7 cellular contexts compared by ENCODE assay signal in the genomic region with DNA sequence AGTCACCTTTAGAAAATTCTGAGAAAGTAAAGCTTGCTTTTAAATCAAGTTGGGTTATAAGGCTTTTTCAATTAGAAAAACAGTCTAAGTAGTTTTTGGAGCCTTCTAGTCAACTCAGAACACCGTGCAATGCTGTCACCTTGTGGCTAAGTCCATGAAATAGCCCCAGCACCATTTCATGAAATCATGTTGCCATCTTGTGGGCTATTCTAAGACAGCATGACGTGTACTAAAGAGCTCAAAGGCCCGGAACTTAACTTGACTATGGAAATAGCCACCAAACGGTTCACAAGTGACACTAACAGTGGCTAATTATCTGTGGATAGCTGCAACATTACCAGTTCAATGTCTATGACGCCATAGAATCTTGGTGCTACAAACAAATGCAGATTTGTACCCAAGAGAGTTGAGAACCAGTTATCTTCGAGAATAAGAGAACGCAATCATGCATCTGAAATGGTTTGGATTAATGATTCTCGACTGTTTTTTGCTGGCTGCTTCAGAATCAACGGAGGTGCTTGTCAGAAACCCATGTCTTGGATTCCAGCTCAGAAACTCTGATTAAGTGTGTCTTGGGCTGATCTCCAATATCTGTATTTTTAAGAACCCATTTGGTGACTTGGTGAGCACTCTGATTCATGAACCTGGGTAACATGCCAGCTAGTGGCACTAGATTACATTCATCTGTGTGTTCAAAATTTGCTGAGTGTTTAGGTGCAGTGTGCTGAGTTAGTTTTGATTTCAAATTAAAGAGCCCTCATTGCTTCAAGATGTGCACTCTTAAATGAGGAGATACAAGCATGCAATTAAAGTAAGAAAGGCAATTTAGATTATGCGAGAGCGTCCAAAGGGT.
DNase-seq lines count a peak whose midpoint lies in the region; TF ChIP-seq lines count a peak whose summit lies in the region.

No MANE protein-coding gene starts in this region.

- H2AFZ ChIP-seq in GM23248 (peak overlapping the region; percentile 74), parathyroid adenoma (peak overlapping the region; percentile 50)

- in situ Hi-C loops in GM23248 (cut with MboI) (loop anchor here (10.0 kb wide), 1 partner anchor 125 kb away; no protein-coding TSS in a partner anchor), KBM-7 (cut with MboI; ENCODE audit: low pct_unique_long_range_greater_than_20kb, low sequenced_read_pairs) (loop anchor here (25.0 kb wide), 1 partner anchor 1083 kb away; no protein-coding TSS in a partner anchor)

- H3F3A ChIP-seq in GM23248 (ENCODE audit: insufficient read depth) = peaks cover 9% of the 10 kb centered on the region; the same call in 1 of the 2 replicates

- H3K79me2 ChIP-seq in GM23248 (ENCODE audit: insufficient read depth) = no peaks in the 10 kb centered on the region
- H3K79me2 ChIP-seq in parathyroid adenoma = no peaks in the 10 kb centered on the region

- H3K4me3 ChIP-seq in GM23248 (peak overlapping the region; percentile 21; the same call in 1 of the 2 replicates), NT2/D1 (ENCODE audit: insufficient read length, low read depth) (no peak overlapping the region), parathyroid adenoma (ENCODE audit: low read depth, low read length) (no peak overlapping the region)

- H3K27ac ChIP-seq in GM23248 = no peak overlapping the region
- H3K27ac ChIP-seq in parathyroid adenoma = no peak overlapping the region

- no peaks in the 10 kb centered on the region for H3K9me2 ChIP-seq in GM23248 (ENCODE audit: insufficient read depth)

- H3K9ac ChIP-seq in GM23248 (no peak overlapping the region), NT2/D1 (ENCODE audit: insufficient read length, low read depth) (no peak overlapping the region), parathyroid adenoma (no peak overlapping the region)

- TF ChIP-seq CTCF in GM12801 (IDR thresholded peaks at IDR 0.05; ENCODE audit: extremely low read depth, insufficient read length) (peak; percentile 63), parathyroid adenoma (IDR thresholded peaks at IDR 0.05) (peak; percentile 63)

- H3K4me1 ChIP-seq in GM23248 (ENCODE audit: insufficient read depth) (peaks cover 5% of the 10 kb centered on the region), NT2/D1 (ENCODE audit: insufficient read depth, insufficient read length) (no peaks in the 10 kb centered on the region), parathyroid adenoma (no peaks in the 10 kb centered on the region)

- no peaks in the 10 kb centered on the region for H3K36me3 ChIP-seq in GM23248 (ENCODE audit: low read depth)
- no peaks in the 10 kb centered on the region for H3K36me3 ChIP-seq in NT2/D1 (ENCODE audit: insufficient read depth, insufficient read length, low read length)
- H3K36me3 ChIP-seq in parathyroid adenoma (ENCODE audit: control insufficient read depth, insufficient read depth, low read length) = no peaks in the 10 kb centered on the region

- H3K4me2 ChIP-seq in GM23248 (ENCODE audit: unreplicated experiment) = peak overlapping the region; percentile 70
- H3K4me2 ChIP-seq in parathyroid adenoma (ENCODE audit: low read length) = no peak overlapping the region

- no peaks in the 10 kb centered on the region for H3K9me3 ChIP-seq in GM23248 (ENCODE audit: low read depth)
- H3K9me3 ChIP-seq in NT2/D1 (ENCODE audit: insufficient read depth, low read length) = no peaks in the 10 kb centered on the region
- H3K9me3 ChIP-seq in parathyroid adenoma (ENCODE audit: control insufficient read depth, low read length) = no peaks in the 10 kb centered on the region

- no peaks in the 10 kb centered on the region for H3K27me3 ChIP-seq in GM23248 (replicated peaks; ENCODE audit: insufficient read depth)
- H3K27me3 ChIP-seq in NT2/D1 (ENCODE audit: insufficient read depth, insufficient read length) = no peaks in the 10 kb centered on the region
- no peaks in the 10 kb centered on the region for H3K27me3 ChIP-seq in parathyroid adenoma (ENCODE audit: control insufficient read depth, insufficient read depth, low read length)

- no peaks in the 10 kb centered on the region for H4K20me1 ChIP-seq in GM23248 (ENCODE audit: insufficient read depth)

- peak; percentile 94 for DNase-seq in GM23248
- peak; percentile 79 for DNase-seq in KBM-7
- DNase-seq in NT2/D1 (ENCODE audit: low read depth, low spot score) = peak; percentile 80
- DNase-seq in activated T-helper 9 cell treated with anti-CD3 and anti-CD28 coated beads, Interleukin-2, amount 50 U/mL, for 16 hours (ENCODE audit: low read depth) = peak; percentile 3
- DNase-seq in glomerular visceral epithelial cell (ENCODE audit: extremely low spot score) = peak; percentile 70

- 14 to 16% methylated on average over 11 of the region's 11 CpGs for WGBS in GM23248 (ENCODE audit: low coverage in 1 of 2, low lambda C conversion rate in 2 of 2, missing lambda C conversion rate in 2 of 2), 2 experiments

Comparison
In these comparisons a context has a peak if more than half of its experiments do, and no peak if none do; other contexts are left out.
1. DNase-seq: peak in every context shown above with its lines; median percentile 94 in GM23248; 80 in NT2/D1; 79 in KBM-7; 70 in glomerular visceral epithelial cell; 3 in activated T-helper 9 cell treated with anti-CD3 and anti-CD28 coated beads, Interleukin-2, amount 50 U/mL, for 16 hours.